16 cellular contexts compared by ENCODE assay signal in the genomic region with DNA sequence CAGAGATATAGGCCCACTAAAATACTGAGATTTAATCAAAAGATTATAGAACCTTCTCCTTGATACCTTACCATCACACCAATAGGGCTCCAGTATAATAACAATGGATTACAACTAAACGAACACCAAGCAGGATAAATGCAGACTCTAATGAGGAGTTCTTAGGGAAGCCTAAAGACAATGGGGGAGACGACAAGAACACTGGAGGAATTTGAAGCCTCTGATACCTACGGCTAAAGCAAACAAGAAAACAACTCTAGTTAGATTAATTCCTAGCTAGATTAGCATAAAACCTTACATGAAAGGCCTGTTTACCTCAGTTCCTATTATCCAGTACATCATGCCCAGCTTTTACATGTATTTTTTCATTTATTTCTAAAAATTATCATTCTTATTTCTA. TPM values are rescaled to one million over a fixed set of nuclear protein-coding genes. Genes with fewer than 3 reads are reported as not detected.
DNase-seq lines count a peak whose midpoint lies in the region; ATAC-seq and TF ChIP-seq lines count a peak whose summit lies in the region.
"Had no signal": no experiment of that assay in that cellular context is flagged by ENCODE, and none has a peak within 500 bp of the region (broad histone marks: within the 10 kb centered on the region; RNA-seq: fewer than 3 reads in every experiment).

No MANE protein-coding gene starts in this region.

- intact Hi-C loops in MCF 10A (cut with micrococcal nuclease) (no loop called here), mammary epithelial cell (cut with micrococcal nuclease) (loop anchor here (5.0 to 10.0 kb wide), 2 partner anchors 34 to 83 kb away; partner anchors contain the start of genes NGLY1 and TOP2B)

- BruUV-seq in MCF 10A (replicated peaks; lab: Mats Ljungman, UMichigan) = no TSS peak
- BruUV-seq in mammary epithelial cell (replicated peaks; lab: Mats Ljungman, UMichigan) = no TSS peak

- 94% methylated on average over 3 of the region's 3 CpGs for WGBS in mammary epithelial cell (ENCODE audit: low coverage, missing lambda C conversion rate)
- WGBS in endodermal cell (ENCODE audit: insufficient coverage in 1 of 2, insufficient read length in 1 of 2), 2 experiments = 17% methylated on average over 3 of the region's 3 CpGs; no CpG with 5 or more reads in 1 of the 2 experiments

- H3K4me1 Mint-ChIP-seq in MCF 10A (ENCODE audit: insufficient read depth, unreplicated experiment) (no peaks in the 10 kb centered on the region), endodermal cell (peaks cover 41% of the 10 kb centered on the region)

- CTCF ChIA-PET in MCF 10A (lab: Yijun Ruan, JAX) (no interaction called here), mammary epithelial cell (lab: Charles Lee; ENCODE audit: low non-redundant PET) (no interaction called here)

- H2AFZ ChIP-seq in mammary epithelial cell (ENCODE audit: low read depth, low read length) = no peak overlapping the region

- POLR2A ChIA-PET in MCF 10A (lab: Yijun Ruan, JAX) = interaction anchor here (1.7 kb wide), 1 partner anchor 10 kb away, joined by 3 read pairs; no protein-coding TSS in a partner anchor

- H3K36me3 Mint-ChIP-seq in MCF 10A (ENCODE audit: insufficient read depth, unreplicated experiment) (peaks cover 54% of the 10 kb centered on the region), endodermal cell (ENCODE audit: low read depth) (peaks cover 48% of the 10 kb centered on the region)

- in situ Hi-C loops in mammary epithelial cell (cut with MboI; ENCODE audit: low sequenced_read_pairs in 2 of 2) = no loop called here

- peaks cover 10% of the 10 kb centered on the region for H3K4me1 ChIP-seq in mammary epithelial cell (ENCODE audit: insufficient read depth, low read length)
- H3K4me1 ChIP-seq in endodermal cell (ENCODE audit: control insufficient read depth, insufficient read depth, low read length) = peaks cover 13% of the 10 kb centered on the region
- H3K4me1 ChIP-seq: Caco-2 had no signal

- H3K27ac ChIP-seq in mammary epithelial cell (ENCODE audit: insufficient read depth, low read depth, low read length) (no peak overlapping the region), endodermal cell (ENCODE audit: low read depth, low read length) (peak overlapping the region; percentile 20)
- H3K27ac ChIP-seq: BLaER1 had no signal

- no peaks in the 10 kb centered on the region for H4K20me1 ChIP-seq in mammary epithelial cell (ENCODE audit: insufficient read depth, low read length)

- no peak overlapping the region for H3K4me2 ChIP-seq in mammary epithelial cell (ENCODE audit: insufficient read depth, low read depth, low read length)
- H3K4me2 ChIP-seq: BLaER1 had no signal

- H3K9me3 Mint-ChIP-seq in MCF 10A (ENCODE audit: unreplicated experiment) (no peaks in the 10 kb centered on the region), endodermal cell (peaks cover 6% of the 10 kb centered on the region)

- H3K27ac Mint-ChIP-seq in MCF 10A (ENCODE audit: low read depth, unreplicated experiment) = peak overlapping the region; percentile 36
- H3K27ac Mint-ChIP-seq in endodermal cell = peak overlapping the region; percentile 93

- H3K27me3 ChIP-seq in mammary epithelial cell (ENCODE audit: insufficient read depth, low read length) = no peaks in the 10 kb centered on the region
- no peaks in the 10 kb centered on the region for H3K27me3 ChIP-seq in endodermal cell (ENCODE audit: control insufficient read depth, insufficient read depth, low read length, poor library complexity, severe bottlenecking)
- H3K27me3 ChIP-seq: BLaER1 had no signal

- ATAC-seq in GM21737 (IDR thresholded peaks at IDR 0.05; ENCODE audit: unreplicated experiment) = no peak
- ATAC-seq: HepG2 had no signal

- peaks cover 3% of the 10 kb centered on the region for H3K79me2 ChIP-seq in mammary epithelial cell (ENCODE audit: insufficient read depth, low read length)

- no peak for DNase-seq in MCF 10A (ENCODE audit: unreplicated experiment)
- DNase-seq in mammary epithelial cell = no peak
- DNase-seq in endodermal cell = no peak
- peak; percentile 15 for DNase-seq in iPS-NIHi7 (ENCODE audit: extremely low spot score)
- DNase-seq in NCI-H1417 (lab: John Stamatoyannopoulos, UW) = no peak
- no peak for DNase-seq in stimulated activated CD4-positive, alpha-beta T cell treated with anti-CD3 and anti-CD28 coated beads, Interleukin-2, amount 100 ng/mL, for 24 hours
- DNase-seq: 8988T; AML-193; Caco-2; CD8-positive, alpha-beta memory T cell; DND-41; GDM1; H7 had no signal

- H3K9ac ChIP-seq in mammary epithelial cell (ENCODE audit: insufficient read depth, low read length) (no peak overlapping the region), endodermal cell (ENCODE audit: extremely low read depth, low read length, poor library complexity, severe bottlenecking) (peak overlapping the region; percentile 11)
- H3K9ac ChIP-seq: BLaER1 had no signal

- no peak for TF ChIP-seq CTCF in MCF 10A (IDR thresholded peaks at IDR 0.05; ENCODE audit: unreplicated experiment)
- TF ChIP-seq CTCF in mammary epithelial cell (conservative IDR thresholded peaks at IDR 0.05 in 1 of 2, IDR thresholded peaks at IDR 0.05 in 1 of 2; ENCODE audit: extremely low read depth in 1 of 2, insufficient read depth in 1 of 2, low read depth in 1 of 2, low read length in 2 of 2) = no peak
- TF ChIP-seq CTCF in endodermal cell (conservative IDR thresholded peaks at IDR 0.05) = no peak

- H3K9me3 ChIP-seq in mammary epithelial cell (replicated peaks; ENCODE audit: insufficient read depth, low read length) (no peaks in the 10 kb centered on the region), endodermal cell (ENCODE audit: control insufficient read depth, low read length) (peaks cover 9% of the 10 kb centered on the region)
- H3K9me3 ChIP-seq: Caco-2 had no signal

- H3K36me3 ChIP-seq in mammary epithelial cell (ENCODE audit: insufficient read depth, low read length) (peaks cover 2% of the 10 kb centered on the region), endodermal cell (ENCODE audit: control insufficient read depth, insufficient read depth, low read length) (peaks cover 26% of the 10 kb centered on the region)

- dilution Hi-C loops in mammary epithelial cell (cut with HindIII; ENCODE audit: low sequenced_read_pairs) = no loop called here

- H3K4me3 ChIP-seq in mammary epithelial cell (replicated peaks in 1 of 3; ENCODE audit: insufficient read depth in 1 of 3, low read depth in 2 of 3, low read length in 3 of 3) (no peak overlapping the region), endodermal cell (ENCODE audit: low read length) (no peak overlapping the region)
- H3K4me3 ChIP-seq: BLaER1 had no signal

- no peak overlapping the region for H3K4me3 Mint-ChIP-seq in MCF 10A (ENCODE audit: unreplicated experiment)
- H3K4me3 Mint-ChIP-seq in endodermal cell = peak overlapping the region; percentile 22
- H3K4me3 Mint-ChIP-seq: CD8-positive, alpha-beta memory T cell had no signal

- H3K27me3 Mint-ChIP-seq in MCF 10A (ENCODE audit: insufficient read depth, unreplicated experiment) (no peaks in the 10 kb centered on the region), endodermal cell (ENCODE audit: insufficient read depth) (no peaks in the 10 kb centered on the region)
- H3K27me3 Mint-ChIP-seq: CD8-positive, alpha-beta memory T cell had no signal

RNA-seq across cellular contexts. Expression of gene NGLY1, which starts 35.1 kb away (rescaled TPM):
- total RNA-seq in MCF 10A (2022) (36.6 and 45.4 TPM in 2 replicates), mammary epithelial cell (10 to 100 TPM; 23.3 to 30.9 TPM), endodermal cell (10 to 100 TPM; 39.5 to 40.4 TPM)
- polyA plus RNA-seq in mammary epithelial cell = 6.6 TPM
- 12.2 TPM for polyA minus RNA-seq in mammary epithelial cell
- polyA plus RNA-seq in endodermal cell (2013, experiment 1 of 2) = 24.0 TPM
- 24.0 TPM for polyA plus RNA-seq in endodermal cell (2013, experiment 2 of 2)

RNA-seq across cellular contexts. Expression of gene OXSM, which starts 41.7 kb away (rescaled TPM):
- 21.7 and 22.4 TPM in 2 replicates for total RNA-seq in MCF 10A (2022)
- 10 to 100 TPM; 11.5 to 12.2 TPM for total RNA-seq in mammary epithelial cell
- polyA plus RNA-seq in mammary epithelial cell = 16.3 TPM
- not detected for polyA minus RNA-seq in mammary epithelial cell
- total RNA-seq in endodermal cell = 10 to 100 TPM in 1 of 2 donors, 1 to 10 TPM in 1; 7.8 to 10.5 TPM
- polyA plus RNA-seq in endodermal cell (2013, experiment 1 of 2) = 7.7 TPM
- polyA plus RNA-seq in endodermal cell (2013, experiment 2 of 2) = 5.8 TPM
